In the genomic region with DNA sequence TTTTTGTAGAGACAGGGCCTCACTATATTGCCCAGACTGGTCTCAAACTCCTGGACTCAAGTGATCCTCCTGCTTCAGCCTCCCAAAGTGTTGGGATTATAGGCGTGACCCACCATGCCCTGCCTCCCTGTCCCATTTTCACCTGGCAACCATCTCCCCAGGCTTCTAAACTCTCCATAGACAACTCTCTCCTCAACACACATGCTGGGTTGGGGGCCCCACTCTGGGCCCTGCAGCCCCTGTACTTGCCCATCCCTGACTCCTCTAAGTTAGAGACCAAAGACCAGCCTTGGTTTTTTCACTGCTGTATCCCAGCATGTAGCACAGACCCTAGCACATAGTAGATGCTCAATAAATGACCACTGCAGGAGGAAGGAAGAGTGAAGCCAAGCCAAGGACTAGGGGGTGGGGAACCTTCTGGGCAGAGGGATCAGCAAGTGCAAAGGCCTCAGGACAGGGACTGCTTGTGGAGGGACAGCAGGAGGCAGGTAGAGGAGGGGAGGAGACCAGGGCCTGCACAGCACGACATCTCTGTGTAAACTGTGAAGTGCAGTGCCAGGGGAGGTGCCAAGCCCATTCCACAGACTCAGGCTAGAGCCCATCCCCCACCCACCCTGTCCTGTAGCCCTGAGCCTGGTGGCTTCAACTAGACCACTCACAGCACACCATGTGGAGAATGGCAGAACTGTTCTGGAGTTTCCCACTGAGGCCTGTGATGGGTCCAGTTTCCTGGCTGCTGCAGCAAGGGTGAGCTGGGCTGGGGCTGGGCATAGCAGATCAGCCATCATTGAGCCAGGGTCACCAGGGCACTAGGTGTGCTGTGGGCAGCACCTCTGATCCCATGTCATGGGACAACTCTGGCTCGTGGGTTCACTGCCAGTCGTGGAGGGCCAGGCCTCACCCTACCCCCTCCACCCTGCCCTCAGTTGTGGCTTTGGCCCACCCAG, we compare ENCODE assay signal across 2 cellular contexts.
A peak's percentile ranks its signal among the peaks of the same experiment; 100 is the strongest.
TF ChIP-seq lines count a peak whose summit lies in the region.

No MANE protein-coding gene starts in this region.

TF ChIP-seq in HEK293T, 16 proteins besides CTCF, POLR2A, EP300 and RAD21:
- no peak for TF ChIP-seq LEF1 (IDR thresholded peaks at IDR 0.05; ENCODE audit: borderline replicate concordance)
- TF ChIP-seq TARDBP (IDR thresholded peaks at IDR 0.05): no peak
- no peak for TF ChIP-seq FOXA1 (IDR thresholded peaks at IDR 0.05)
- TF ChIP-seq HDGF (IDR thresholded peaks at IDR 0.05; ENCODE audit: borderline replicate concordance): no peak
- no peak for TF ChIP-seq ELF4 (IDR thresholded peaks at IDR 0.05)
- no peak for TF ChIP-seq SP1 (IDR thresholded peaks at IDR 0.05)
- no peak for TF ChIP-seq ZNF384 (IDR thresholded peaks at IDR 0.05)
- TF ChIP-seq L3MBTL2 (conservative IDR thresholded peaks at IDR 0.05): no peak
- TF ChIP-seq SUZ12 (IDR thresholded peaks at IDR 0.05): no peak
- TF ChIP-seq ARNT (IDR thresholded peaks at IDR 0.05): no peak
- TF ChIP-seq FOXM1 (IDR thresholded peaks at IDR 0.05; ENCODE audit: borderline replicate concordance): no peak
- no peak for TF ChIP-seq FOXK2 (IDR thresholded peaks at IDR 0.05)
- TF ChIP-seq CTBP1 (IDR thresholded peaks at IDR 0.05; ENCODE audit: borderline replicate concordance): no peak
- TF ChIP-seq, protein P1, sequence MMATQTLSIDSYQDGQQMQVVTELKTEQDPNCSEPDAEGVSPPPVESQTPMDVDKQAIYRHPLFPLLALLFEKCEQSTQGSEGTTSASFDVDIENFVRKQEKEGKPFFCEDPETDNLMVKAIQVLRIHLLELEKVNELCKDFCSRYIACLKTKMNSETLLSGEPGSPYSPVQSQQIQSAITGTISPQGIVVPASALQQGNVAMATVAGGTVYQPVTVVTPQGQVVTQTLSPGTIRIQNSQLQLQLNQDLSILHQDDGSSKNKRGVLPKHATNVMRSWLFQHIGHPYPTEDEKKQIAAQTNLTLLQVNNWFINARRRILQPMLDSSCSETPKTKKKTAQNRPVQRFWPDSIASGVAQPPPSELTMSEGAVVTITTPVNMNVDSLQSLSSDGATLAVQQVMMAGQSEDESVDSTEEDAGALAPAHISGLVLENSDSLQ (IDR thresholded peaks at IDR 0.05): no peak
- no peak for TF ChIP-seq NFRKB (IDR thresholded peaks at IDR 0.05)
- no peak for TF ChIP-seq BHLHE40 (IDR thresholded peaks at IDR 0.05; ENCODE audit: borderline replicate concordance)

TF ChIP-seq in K562, 482 proteins besides CTCF, POLR2A, EP300 and RAD21:
- TF ChIP-seq ASH1L (IDR thresholded peaks at IDR 0.05; ENCODE audit: borderline replicate concordance, low read depth, partially characterized antibody) (no peak), RBM25 (IDR thresholded peaks at IDR 0.05; ENCODE audit: low read depth, low read length, severe bottlenecking) (peak; percentile 15), PRPF4 (IDR thresholded peaks at IDR 0.05; ENCODE audit: insufficient read depth, low read depth, low read length, poor library complexity, severe bottlenecking) (no peak)
- TF ChIP-seq, protein P2, sequence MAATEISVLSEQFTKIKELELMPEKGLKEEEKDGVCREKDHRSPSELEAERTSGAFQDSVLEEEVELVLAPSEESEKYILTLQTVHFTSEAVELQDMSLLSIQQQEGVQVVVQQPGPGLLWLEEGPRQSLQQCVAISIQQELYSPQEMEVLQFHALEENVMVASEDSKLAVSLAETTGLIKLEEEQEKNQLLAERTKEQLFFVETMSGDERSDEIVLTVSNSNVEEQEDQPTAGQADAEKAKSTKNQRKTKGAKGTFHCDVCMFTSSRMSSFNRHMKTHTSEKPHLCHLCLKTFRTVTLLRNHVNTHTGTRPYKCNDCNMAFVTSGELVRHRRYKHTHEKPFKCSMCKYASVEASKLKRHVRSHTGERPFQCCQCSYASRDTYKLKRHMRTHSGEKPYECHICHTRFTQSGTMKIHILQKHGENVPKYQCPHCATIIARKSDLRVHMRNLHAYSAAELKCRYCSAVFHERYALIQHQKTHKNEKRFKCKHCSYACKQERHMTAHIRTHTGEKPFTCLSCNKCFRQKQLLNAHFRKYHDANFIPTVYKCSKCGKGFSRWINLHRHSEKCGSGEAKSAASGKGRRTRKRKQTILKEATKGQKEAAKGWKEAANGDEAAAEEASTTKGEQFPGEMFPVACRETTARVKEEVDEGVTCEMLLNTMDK (IDR thresholded peaks at IDR 0.05; ENCODE audit: borderline replicate concordance, insufficient read depth, low read depth, low read length, poor library complexity, severe bottlenecking): peak; percentile 10
